Comparison of ENCODE assay signal across 8 cellular contexts in genomic region chr16:82007189-82007588, GRCh38. TPM values are rescaled to one million over a fixed set of nuclear protein-coding genes. Genes with fewer than 3 reads are reported as not detected.
"Had no signal": no experiment of that assay in that cellular context is flagged by ENCODE, and none has a peak within 500 bp of the region (broad histone marks: within the 10 kb centered on the region; RNA-seq: fewer than 3 reads in every experiment).

No MANE protein-coding gene starts in this region.

- H3K4me3 ChIP-seq: GM23338 had no signal

- FAIRE-seq: H1, H54, HTR-8/SVneo had no signal

- H3K27ac ChIP-seq: KMS-11 had no signal

- ATAC-seq: GM23338 had no signal

- H2AFZ ChIP-seq: GM23338 had no signal

- DNase-seq: H9, HCEC 1CT, KBM-7 had no signal

- H3K9ac ChIP-seq: KMS-11 had no signal

- H3K4me2 ChIP-seq: GM23338, KMS-11 had no signal

RNA-seq across cellular contexts. Expression of gene SDR42E1, which starts 4.1 kb away (rescaled TPM):
- total RNA-seq: H1, H9 had no signal
- polyA plus RNA-seq: GM23338 had no signal

RNA-seq across cellular contexts. Expression of gene HSD17B2, which starts 27.9 kb away (rescaled TPM):
- total RNA-seq: GM23338, H1, H9 had no signal
- polyA plus RNA-seq: H1 had no signal
